8 cellular contexts compared by ENCODE assay signal in genomic region chr3:193816656-193817311, GRCh38.
DNase-seq lines count a peak whose midpoint lies in the region; ATAC-seq and TF ChIP-seq lines count a peak whose summit lies in the region.

No MANE protein-coding gene starts in this region.

- in situ Hi-C loops in Caki2 (cut with HindIII; ENCODE audit: low pct_unique_long_range_greater_than_20kb, low sequenced_read_pairs), result no loop called here

- H3K27ac Mint-ChIP-seq in neural crest cell (ENCODE audit: unreplicated experiment), result no peak overlapping the region
- H3K27ac Mint-ChIP-seq in stimulated activated memory B cell treated with anti-CD40 and anti-IgM and Interleukin-4, amounts not matched to agents 10 μg/mL and 1 μg/mL and 100 μg/mL, for 72 hours, result no peak overlapping the region

- H3K27me3 Mint-ChIP-seq in neural crest cell (ENCODE audit: low read depth), result peaks cover 46% of the 10 kb centered on the region
- H3K27me3 Mint-ChIP-seq in stimulated activated memory B cell treated with anti-CD40 and anti-IgM and Interleukin-4, amounts not matched to agents 10 μg/mL and 1 μg/mL and 100 μg/mL, for 72 hours, result no peaks in the 10 kb centered on the region

- DNase-seq in Caki2 (ENCODE audit: low read depth) (peak; percentile 18), NCI-H510A (lab: John Stamatoyannopoulos, UW) (peak; percentile 36), fibroblast of the conjunctiva (ENCODE audit: low read depth) (peak; percentile 27), neural crest cell (ENCODE audit: low read depth, low spot score) (peak; percentile 53), T-helper 9 cell (no peak)

- TF ChIP-seq CTCF in neural crest cell (conservative IDR thresholded peaks at IDR 0.05), result no peak

- H3K9me3 Mint-ChIP-seq in neural crest cell, result no peaks in the 10 kb centered on the region
- H3K9me3 Mint-ChIP-seq in stimulated activated memory B cell treated with anti-CD40 and anti-IgM and Interleukin-4, amounts not matched to agents 10 μg/mL and 1 μg/mL and 100 μg/mL, for 72 hours, result no peaks in the 10 kb centered on the region

- no peaks in the 10 kb centered on the region for H3K36me3 Mint-ChIP-seq in neural crest cell (ENCODE audit: low read depth)
- no peaks in the 10 kb centered on the region for H3K36me3 Mint-ChIP-seq in stimulated activated memory B cell treated with anti-CD40 and anti-IgM and Interleukin-4, amounts not matched to agents 10 μg/mL and 1 μg/mL and 100 μg/mL, for 72 hours

- ATAC-seq in stimulated activated memory B cell treated with anti-CD40 and anti-IgM and Interleukin-4, amounts not matched to agents 10 μg/mL and 1 μg/mL and 100 μg/mL, for 72 hours, result no peak
- ATAC-seq in HG03520 (IDR thresholded peaks at IDR 0.05; ENCODE audit: unreplicated experiment) (no peak), GM19035 (IDR thresholded peaks at IDR 0.05; ENCODE audit: unreplicated experiment) (no peak)

- peak overlapping the region; percentile 10 for H3K4me3 Mint-ChIP-seq in neural crest cell
- H3K4me3 Mint-ChIP-seq in stimulated activated memory B cell treated with anti-CD40 and anti-IgM and Interleukin-4, amounts not matched to agents 10 μg/mL and 1 μg/mL and 100 μg/mL, for 72 hours, result no peak overlapping the region

- H3K4me1 Mint-ChIP-seq in neural crest cell, result peaks cover 25% of the 10 kb centered on the region
- H3K4me1 Mint-ChIP-seq in stimulated activated memory B cell treated with anti-CD40 and anti-IgM and Interleukin-4, amounts not matched to agents 10 μg/mL and 1 μg/mL and 100 μg/mL, for 72 hours, result peaks cover 6% of the 10 kb centered on the region
